11 cellular contexts compared by ENCODE assay signal in genomic region chr4:70637239-70637920, GRCh38. TPM values are rescaled to one million over a fixed set of nuclear protein-coding genes. Genes with fewer than 3 reads are reported as not detected.
DNase-seq lines count a peak whose midpoint lies in the region; ATAC-seq and TF ChIP-seq lines count a peak whose summit lies in the region.
"Had no signal": no experiment of that assay in that cellular context is flagged by ENCODE, and none has a peak within 500 bp of the region (broad histone marks: within the 10 kb centered on the region; RNA-seq: fewer than 3 reads in every experiment).

No MANE protein-coding gene starts in this region.

- H3K4me1 ChIP-seq in gastroesophageal sphincter: peaks cover 0 to 11% (median 6%) of the 10 kb centered on the region in 3 donors
- H3K4me1 ChIP-seq in gastrocnemius medialis: peaks cover 14 to 21% of the 10 kb centered on the region in 2 donors

- in situ Hi-C loops in gastrocnemius medialis (cut with MboI; ENCODE audit: low sequenced_read_pairs in 4 of 4): no loop called here

- H3K27me3 ChIP-seq in gastroesophageal sphincter (no peaks in the 10 kb centered on the region), gastrocnemius medialis (no peaks in the 10 kb centered on the region)

- H3K27ac ChIP-seq in gastroesophageal sphincter: peak overlapping the region in 3 of 4 donors; percentile 7 to 28 (median 26)
- peak overlapping the region; percentile 78 to 87 (median 82) for H3K27ac ChIP-seq in gastrocnemius medialis

- DNase-seq in NCI-H146 (lab: John Stamatoyannopoulos, UW) (peak; percentile 64), gastrocnemius medialis (no peak), erythroblast (lab: John Stamatoyannopoulos, UW) (no peak), head of caudate nucleus (no peak), amygdala (lab: John Stamatoyannopoulos, UW) (no peak)
- DNase-seq: activated naive CD4-positive, alpha-beta T cell treated with anti-CD3 and anti-CD28 coated beads, Interleukin-2, amount 50 U/mL, for 16 hours; effector memory CD4-positive, alpha-beta T cell; NCI-H526 had no signal

- ATAC-seq in GM19043 (IDR thresholded peaks at IDR 0.05; ENCODE audit: low read depth, unreplicated experiment) (peak; percentile 48), gastroesophageal sphincter (no peak), gastrocnemius medialis (peak; percentile 92 to 93), HG02973 (IDR thresholded peaks at IDR 0.05; ENCODE audit: unreplicated experiment) (no peak)

- TF ChIP-seq CTCF in gastroesophageal sphincter (IDR thresholded peaks at IDR 0.05): no peak
- TF ChIP-seq CTCF in gastrocnemius medialis (IDR thresholded peaks at IDR 0.05 in 4 of 5, conservative IDR thresholded peaks at IDR 0.05 in 1 of 5): no peak

- WGBS in gastroesophageal sphincter (ENCODE audit: low coverage in 1 of 2), 2 donors: 18 to 25% methylated on average over 8 of the region's 8 CpGs

- no peak for TF ChIP-seq EP300 in gastroesophageal sphincter (IDR thresholded peaks at IDR 0.05)

- H3K9me3 ChIP-seq in gastroesophageal sphincter: no peaks in the 10 kb centered on the region
- no peaks in the 10 kb centered on the region for H3K9me3 ChIP-seq in gastrocnemius medialis

- TF ChIP-seq POLR2A in gastroesophageal sphincter (IDR thresholded peaks at IDR 0.05) (no peak), gastrocnemius medialis (IDR thresholded peaks at IDR 0.05) (no peak), erythroblast (IDR thresholded peaks at IDR 0.05; ENCODE audit: low read length) (no peak)

- H3K4me3 ChIP-seq in gastroesophageal sphincter: peak overlapping the region; percentile 10 to 24
- peak overlapping the region; percentile 34 to 50 (median 42) for H3K4me3 ChIP-seq in gastrocnemius medialis

- intact Hi-C loops in gastrocnemius medialis (cut with DNase I; ENCODE audit: low total_unique reads): loop anchor here (5.0 kb wide), 1 partner anchor 50 kb away; the partner anchor contains the start of gene UTP3
- intact Hi-C loops in head of caudate nucleus (cut with DNase I): no loop called here

- H3K36me3 ChIP-seq in gastroesophageal sphincter: no peaks in the 10 kb centered on the region
- H3K36me3 ChIP-seq in gastrocnemius medialis: peaks cover 0 to 8% of the 10 kb centered on the region in 2 donors

RNA-seq across cellular contexts. Expression of gene ENAM, which starts 8.8 kb away (rescaled TPM):
- total RNA-seq in gastroesophageal sphincter (under 1 TPM in 2 of 4 donors, not detected in 2; 0.16 to 0.54 TPM), gastrocnemius medialis (1 to 10 TPM in 3 of 4 donors, under 1 TPM in 1; 0.20 to 9.2 (median 2.8) TPM)

RNA-seq across cellular contexts. Expression of gene JCHAIN, which starts 28.9 kb away (rescaled TPM):
- total RNA-seq in gastroesophageal sphincter: 10 to 100 TPM in 1 of 4 donors, 1 to 10 TPM in 2, not detected in 1; 2.3 to 24.6 (median 7.8) TPM
- 1 to 10 TPM in 1 of 4 donors, under 1 TPM in 2, not detected in 1; 0.55 to 3.9 (median 0.60) TPM for total RNA-seq in gastrocnemius medialis

RNA-seq across cellular contexts. Expression of gene AMBN, which starts 45.3 kb away (rescaled TPM):
- total RNA-seq in gastroesophageal sphincter (not detected), gastrocnemius medialis (not detected)

RNA-seq across cellular contexts. Expression of gene UTP3, which starts 51.0 kb away (rescaled TPM):
- 10 to 100 TPM; 20.9 to 30.8 (median 24.0) TPM for total RNA-seq in gastroesophageal sphincter
- total RNA-seq in gastrocnemius medialis: 10 to 100 TPM in 3 of 4 donors, 1 to 10 TPM in 1; 6.3 to 13.0 (median 11.8) TPM

Comparison
In these comparisons a context has a peak if more than half of its experiments do, and no peak if none do; other contexts are left out.
1. ATAC-seq: peak in GM19043 (single experiment) and gastrocnemius medialis (2 of 2); none in gastroesophageal sphincter (single experiment) and HG02973 (single experiment).